23 cellular contexts compared by ENCODE assay signal in the genomic region with DNA sequence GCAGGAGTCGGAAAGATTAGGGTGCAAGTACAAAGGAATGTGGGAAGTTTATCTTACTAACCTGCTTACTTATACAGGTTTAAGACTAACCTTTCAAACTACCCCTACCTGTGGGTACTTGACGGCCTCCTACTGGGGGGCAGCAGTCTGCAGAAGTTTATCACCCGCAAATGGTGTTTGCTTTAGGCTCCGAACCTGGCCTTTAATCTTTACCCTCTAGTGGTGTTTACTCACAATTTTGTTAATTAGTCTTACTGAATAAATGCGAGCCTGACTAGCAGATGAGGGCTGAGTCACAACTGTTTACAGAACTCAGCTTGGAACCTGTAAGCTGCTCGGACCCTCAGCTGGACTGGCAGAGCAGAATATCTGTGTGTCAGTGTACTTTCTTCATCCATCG.
"Had no signal": no experiment of that assay in that cellular context is flagged by ENCODE, and none has a peak within 500 bp of the region (broad histone marks: within the 10 kb centered on the region; RNA-seq: fewer than 3 reads in every experiment).

No MANE protein-coding gene starts in this region.

- H3K27ac Mint-ChIP-seq: activated CD4-positive, alpha-beta T cell treated with anti-CD3 and anti-CD28 coated beads, Interleukin-2, amount 10 ng/mL, durations not matched to agents 24 days and 14 days; activated CD8-positive, alpha-beta memory T cell treated with anti-CD3 and anti-CD28 coated beads, Interleukin-2, amount 10 ng/mL, durations not matched to agents 7 days and 5 days; activated naive CD4-positive, alpha-beta T cell treated with anti-CD3 and anti-CD28 coated beads for 36 hours; activated naive CD8-positive, alpha-beta T cell; activated T-cell treated with anti-CD3 and anti-CD28 coated beads, Interleukin-2, amount 50 U/mL, for 24 hours; activated T-helper 1 cell treated with anti-CD3 and anti-CD28 coated beads, Interleukin-12 subunit alpha, Interleukin-12 subunit beta, Interleukin-2, Interleukin-4 antibody, amounts not matched to agents 30 ng/mL and 10 ng/mL and 1 ng/mL, durations not matched to agents 14 hours and 24 hours and 36 hours; WTC11 had no signal

- H3K4me3 Mint-ChIP-seq: activated CD4-positive, alpha-beta T cell treated with anti-CD3 and anti-CD28 coated beads, Interleukin-2, amount 10 ng/mL, durations not matched to agents 24 days and 14 days; activated CD8-positive, alpha-beta memory T cell treated with anti-CD3 and anti-CD28 coated beads, Interleukin-2, amount 10 ng/mL, durations not matched to agents 7 days and 5 days; activated naive CD4-positive, alpha-beta T cell treated with anti-CD3 and anti-CD28 coated beads for 36 hours; activated naive CD8-positive, alpha-beta T cell; activated T-cell treated with anti-CD3 and anti-CD28 coated beads, Interleukin-2, amount 50 U/mL, for 24 hours; activated T-helper 1 cell treated with anti-CD3 and anti-CD28 coated beads, Interleukin-12 subunit alpha, Interleukin-12 subunit beta, Interleukin-2, Interleukin-4 antibody, amounts not matched to agents 30 ng/mL and 10 ng/mL and 1 ng/mL, durations not matched to agents 14 hours and 24 hours and 36 hours; WTC11 had no signal

- DNase-seq: activated CD4-positive, alpha-beta T cell treated with anti-CD3 and anti-CD28 coated beads, Interleukin-2, amount 10 ng/mL, durations not matched to agents 24 days and 14 days; activated CD4-positive, alpha-beta T cell treated with anti-CD3 and anti-CD28 coated beads, Interleukin-2, amount 50 U/mL, for 48 hours; activated CD4-positive, CD25-positive, alpha-beta regulatory T cell treated with anti-CD3 and anti-CD28 coated beads, Interleukin-2, amount 50 U/mL, for 72 hours; activated CD8-positive, alpha-beta memory T cell treated with anti-CD3 and anti-CD28 coated beads, Interleukin-2, amount 10 ng/mL, durations not matched to agents 7 days and 5 days; activated effector memory CD4-positive, alpha-beta T cell treated with Interleukin-2 at 50 U/mL for 16 hours; activated naive CD4-positive, alpha-beta T cell treated with anti-CD3 and anti-CD28 coated beads for 36 hours; activated T-cell treated with anti-CD3 and anti-CD28 coated beads, Interleukin-2, amount 50 U/mL, for 24 hours; brain microvascular endothelial cell; Karpas-422; NCI-H1105 treated with DMSO at 0.1 percent for 48 hours; NCI-H1694 treated with DMSO at 0.1 percent for 48 hours; NCI-H2029 treated with DMSO at 0.1 percent for 48 hours; NCI-H345; NCI-H510A treated with DMSO at 0.1 percent for 48 hours; NCI-H82; Peyer's patch; SHP77; SW 1271 had no signal

- ATAC-seq: activated CD8-positive, alpha-beta memory T cell treated with anti-CD3 and anti-CD28 coated beads, Interleukin-2, amount 10 ng/mL, durations not matched to agents 7 days and 5 days; K562; SK-N-SH treated with all-trans-retinoic acid at 6 μM for 48 hours; WTC11 had no signal
